29 cellular contexts compared by ENCODE assay signal in the genomic region with DNA sequence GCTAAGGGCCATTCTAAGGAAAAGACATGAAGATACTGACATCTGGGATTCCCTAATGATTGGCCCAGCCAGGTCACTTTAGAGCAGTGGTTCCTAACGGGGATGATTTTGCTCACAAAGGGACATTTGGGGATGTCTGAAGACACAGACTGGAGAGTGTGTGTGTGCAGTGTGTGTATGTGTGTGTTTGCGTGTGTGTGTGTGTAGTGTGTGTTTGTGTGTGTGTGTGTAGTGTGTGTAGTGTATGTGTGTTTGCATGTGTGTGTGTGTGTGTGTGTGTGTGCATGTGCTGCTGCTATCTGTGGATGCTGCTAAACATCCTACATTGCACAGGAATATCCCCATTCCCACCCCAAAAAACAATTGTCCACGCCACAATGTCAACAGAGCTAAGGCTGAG. TPM values are rescaled to one million over a fixed set of nuclear protein-coding genes. Genes with fewer than 3 reads are reported as not detected.
"Had no signal": no experiment of that assay in that cellular context is flagged by ENCODE, and none has a peak within 500 bp of the region (broad histone marks: within the 10 kb centered on the region; RNA-seq: fewer than 3 reads in every experiment).

No MANE protein-coding gene starts in this region.

- H3K27me3 ChIP-seq: ascending aorta had no signal

- ATAC-seq: activated CD4-positive, alpha-beta T cell treated with anti-CD3 and anti-CD28 coated beads for 36 hours; activated CD4-positive, CD25-positive, alpha-beta regulatory T cell treated with anti-CD3 and anti-CD28 coated beads, Interleukin-2, amount 50 U/mL, for 24 hours; activated CD8-positive, alpha-beta memory T cell treated with anti-CD3 and anti-CD28 coated beads, Interleukin-2, amount 10 ng/mL, durations not matched to agents 7 days and 5 days; activated CD8-positive, alpha-beta T cell treated with anti-CD3 and anti-CD28 coated beads, Interleukin-2, amount 10 ng/mL, durations not matched to agents 7 days and 5 days; activated naive CD8-positive, alpha-beta T cell treated with anti-CD3 and anti-CD28 coated beads, Interleukin-2, amount 50 U/mL, for 24 hours; WTC11 had no signal

- H3K4me3 ChIP-seq: ascending aorta had no signal

- H3K9me3 ChIP-seq: ascending aorta had no signal

- H3K4me1 ChIP-seq: ascending aorta had no signal

- H3K27ac ChIP-seq: ascending aorta, WERI-Rb-1 had no signal

- H3K36me3 ChIP-seq: ascending aorta, WERI-Rb-1 had no signal

- DNase-seq: activated CD4-positive, alpha-beta memory T cell treated with anti-CD3 and anti-CD28 coated beads, Interleukin-2, amount 10 ng/mL, durations not matched to agents 7 days and 5 days; activated CD4-positive, alpha-beta T cell treated with anti-CD3 and anti-CD28 coated beads for 1 hour; activated CD4-positive, alpha-beta T cell treated with anti-CD3 and anti-CD28 coated beads for 36 hours; activated CD4-positive, alpha-beta T cell treated with anti-CD3 and anti-CD28 coated beads for 48 hours; activated CD4-positive, alpha-beta T cell treated with anti-CD3 and anti-CD28 coated beads, Interleukin-2, amount 10 ng/mL, durations not matched to agents 7 days and 5 days; activated CD4-positive, alpha-beta T cell treated with anti-CD3 and anti-CD28 coated beads, Interleukin-2, amount 50 U/mL, for 48 hours; activated CD4-positive, CD25-positive, alpha-beta regulatory T cell; activated CD8-positive, alpha-beta memory T cell treated with anti-CD3 and anti-CD28 coated beads for 24 hours; activated CD8-positive, alpha-beta memory T cell treated with anti-CD3 and anti-CD28 coated beads, Interleukin-2, amount 10 ng/mL, durations not matched to agents 7 days and 5 days; activated CD8-positive, alpha-beta memory T cell treated with anti-CD3 and anti-CD28 coated beads, Interleukin-2, amount 50 U/mL, for 48 hours; activated CD8-positive, alpha-beta T cell treated with anti-CD3 and anti-CD28 coated beads, Interleukin-2, amount 10 ng/mL, durations not matched to agents 7 days and 5 days; activated effector memory CD4-positive, alpha-beta T cell treated with Interleukin-2 at 50 U/mL for 16 hours; activated gamma-delta T cell; activated naive CD4-positive, alpha-beta T cell treated with anti-CD3 and anti-CD28 coated beads, Interleukin-2, amount 10 ng/mL, durations not matched to agents 7 days and 5 days; activated naive CD4-positive, alpha-beta T cell treated with Interleukin-2 at 50 U/mL for 16 hours; activated naive CD8-positive, alpha-beta T cell treated with anti-CD3 and anti-CD28 coated beads, Interleukin-2, amount 10 ng/mL, durations not matched to agents 7 days and 5 days; activated naive CD8-positive, alpha-beta T cell treated with anti-CD3 and anti-CD28 coated beads, Interleukin-2, amount 50 U/mL, for 24 hours; activated T-cell treated with anti-CD3 and anti-CD28 coated beads, Interleukin-2, amount 50 U/mL, for 24 hours; activated T-cell treated with anti-CD3 and anti-CD28 coated beads, Interleukin-2, amount 50 U/mL, for 48 hours; amygdala; anterior cingulate cortex; central memory CD4-positive, alpha-beta T cell; T-helper 1 cell; T-helper 2 cell; T-helper 9 cell; WERI-Rb-1 had no signal

RNA-seq across cellular contexts. Expression of gene LYSMD4, which starts 12.4 kb away (rescaled TPM):
- total RNA-seq: ascending aorta had no signal
